7 cellular contexts compared by ENCODE assay signal in genomic region chr3:138946554-138947302, GRCh38. TPM values are rescaled to one million over a fixed set of nuclear protein-coding genes. Genes with fewer than 3 reads are reported as not detected.
DNase-seq lines count a peak whose midpoint lies in the region; ATAC-seq and TF ChIP-seq lines count a peak whose summit lies in the region.

FOXL2 (minus strand) TSS chr3:138947137; CDS start chr3:138946722, 415 bp downstream.
FOXL2NB (plus strand) TSS chr3:138947217; CDS start chr3:138947365, 148 bp downstream.

- TF ChIP-seq CTCF in PC-3 (conservative IDR thresholded peaks at IDR 0.05; ENCODE audit: low read depth, low read length) (no peak), dorsolateral prefrontal cortex (IDR thresholded peaks at IDR 0.05 in 54 of 56, conservative IDR thresholded peaks at IDR 0.05 in 2 of 56; ENCODE audit: low read depth in 1 of 56, partially characterized antibody in 56 of 56) (no peak), mucosa of descending colon (IDR thresholded peaks at IDR 0.05) (no peak)

- 0 out of 2 replicates have a peak within 1 kb of the TSS, but pooled peaks have one; percentile 39 for H3K4me2 ChIP-seq in PC-3 (ENCODE audit: low read length)

- no peaks in the 10 kb centered on the region for H3K4me1 ChIP-seq in PC-3 (ENCODE audit: insufficient read depth, low read length)
- H3K4me1 ChIP-seq in mucosa of descending colon (ENCODE audit: low read depth) = peaks cover 34% of the 10 kb centered on the region

- POLR2A ChIA-PET in PC-3 (lab: Charles Lee; ENCODE audit: unreplicated experiment) = no interaction called here

- H3K9me3 ChIP-seq in PC-3 (ENCODE audit: low read length) (no peaks in the 10 kb centered on the region), mucosa of descending colon (no peaks in the 10 kb centered on the region)

- H3K4me3 ChIP-seq in PC-3 (ENCODE audit: low read length) (no peak within 1 kb of the TSS), dorsolateral prefrontal cortex (peak within 1 kb of the TSS; percentile 3 to 65 (median 42)), mucosa of descending colon (no peak within 1 kb of the TSS)

- H3K27ac ChIP-seq in PC-3 (ENCODE audit: low read length) (no peak within 1 kb of the TSS), dorsolateral prefrontal cortex (peak within 1 kb of the TSS in 16 of 59 donors; percentile 14 to 71 (median 42))

- CTCF ChIA-PET in PC-3 (lab: Charles Lee) = no interaction called here

- no peak within 1 kb of the TSS for H3K9ac ChIP-seq in PC-3 (ENCODE audit: low read length)

- no peaks in the 10 kb centered on the region for H4K20me1 ChIP-seq in PC-3 (ENCODE audit: low read length)

- DNase-seq in GM04503 (ENCODE audit: low read depth) (peak; percentile 63), PC-3 (no peak), dorsolateral prefrontal cortex (no peak), mucosa of descending colon (no peak), RKO (ENCODE audit: low spot score) (no peak), NCI-H2107 treated with DMSO at 0.1 percent for 48 hours (lab: John Stamatoyannopoulos, UW; ENCODE audit: unreplicated experiment) (no peak)
- no peak for DNase-seq in NK-92 treated with Interleukin-12 subunit alpha and Interleukin-12 subunit beta, amount 100 ng/mL, for 24 hours (lab: John Stamatoyannopoulos, UW)

- ATAC-seq in PC-3 (no peak), mucosa of descending colon (peak; percentile 33)

- H3K36me3 ChIP-seq in PC-3 (ENCODE audit: low read depth, low read length) (no peaks in the 10 kb centered on the region), mucosa of descending colon (ENCODE audit: low read depth) (no peaks in the 10 kb centered on the region)

- H3K79me2 ChIP-seq in PC-3 (ENCODE audit: low read length) = no peaks in the 10 kb centered on the region

- H3F3A ChIP-seq in PC-3 (ENCODE audit: low read length, unreplicated experiment) = no peaks in the 10 kb centered on the region

- intact Hi-C loops in PC-3 (cut with micrococcal nuclease) = loop anchor here (10.0 kb wide), 1 partner anchor 268 kb away; no protein-coding TSS in a partner anchor
- intact Hi-C loops in dorsolateral prefrontal cortex (cut with DNase I) = no loop called here
- intact Hi-C loops in mucosa of descending colon (cut with DNase I, micrococcal nuclease) = loop anchor here in 1 of 2 donors (10.0 kb wide), 1 partner anchor 378 kb away; no protein-coding TSS in a partner anchor

- H3K9me2 ChIP-seq in PC-3 (replicated peaks; ENCODE audit: low read length) = no peaks in the 10 kb centered on the region

- BruUV-seq in PC-3 (replicated peaks; lab: Mats Ljungman, UMichigan) = no TSS peak

- 0 out of 2 replicates have a peak within 1 kb of the TSS, but pooled peaks have one; percentile 30 for H2AFZ ChIP-seq in PC-3 (ENCODE audit: low read length)

- H3K27me3 ChIP-seq in PC-3 (ENCODE audit: low read length) (no peaks in the 10 kb centered on the region), dorsolateral prefrontal cortex (peaks cover 22 to 100% (median 93%) of the 10 kb centered on the region in 45 donors)

RNA-seq across cellular contexts. Expression of gene FOXL2, which starts in this region (rescaled TPM):
- total RNA-seq in PC-3 (2014; rRNA removed) = not detected in 2 replicates
- total RNA-seq in dorsolateral prefrontal cortex = 1 to 10 TPM in 13 of 120 experiments, under 1 TPM in 104, not detected in 3; 0.16 to 1.9 (median 0.58) TPM
- under 1 TPM in 1 of 3 donors, not detected in 2; 0.09 TPM for total RNA-seq in mucosa of descending colon

RNA-seq across cellular contexts. Expression of gene FOXL2NB, which starts in this region (rescaled TPM):
- total RNA-seq in PC-3 (2014; rRNA removed) = 0.17 TPM in 1 of 2 replicates, not detected in the other
- 1 to 10 TPM in 16 of 120 experiments, under 1 TPM in 99, not detected in 5; 0.15 to 2.3 (median 0.55) TPM for total RNA-seq in dorsolateral prefrontal cortex
- total RNA-seq in mucosa of descending colon = under 1 TPM in 1 of 3 donors, not detected in 2; 0.17 TPM

Comparison
In these comparisons a context has a peak if more than half of its experiments do, and no peak if none do; other contexts are left out.
1. Peak in ATAC-seq in mucosa of descending colon; RNA of the genes that start here not detected or under 1 TPM.
2. H3K4me3 ChIP-seq: peak in dorsolateral prefrontal cortex (59 of 59); none in PC-3 (single experiment) and mucosa of descending colon (single experiment).